ENCODE assay signal across 8 cellular contexts in genomic region chr12:52873832-52874572, GRCh38. TPM values are rescaled to one million over a fixed set of nuclear protein-coding genes. Genes with fewer than 3 reads are reported as not detected.
A peak's percentile ranks its signal among the peaks of the same experiment; 100 is the strongest.
DNase-seq lines count a peak whose midpoint lies in the region; ATAC-seq, FAIRE-seq and TF ChIP-seq lines count a peak whose summit lies in the region.
"Had no signal": no experiment of that assay in that cellular context is flagged by ENCODE, and none has a peak within 500 bp of the region (broad histone marks: within the 10 kb centered on the region; RNA-seq: fewer than 3 reads in every experiment).

No MANE protein-coding gene starts in this region.

- peak overlapping the region; percentile 71 for H3K27ac ChIP-seq in lung (ENCODE audit: low read depth in 1 of 2, low read length in 1 of 2)

- H3K36me3 ChIP-seq in lung (ENCODE audit: control insufficient read depth in 2 of 2, insufficient read depth in 2 of 2, low read length in 2 of 2), result no peaks in the 10 kb centered on the region

- H3K4me1 ChIP-seq in lung (ENCODE audit: control insufficient read depth in 2 of 2, insufficient read depth in 2 of 2, low read length in 2 of 2), result peaks cover 3 to 4% of the 10 kb centered on the region in 2 donors

- DNase-seq in GM19239 (ENCODE audit: insufficient read length, low spot score), result peak; percentile 39
- DNase-seq in NCI-H1436 treated with DMSO at 0.1 percent for 48 hours (lab: John Stamatoyannopoulos, UW), result peak; percentile 14
- peak; percentile 61 for DNase-seq in activated CD4-positive, alpha-beta T cell treated with anti-CD3 and anti-CD28 coated beads, Interleukin-2, amount 50 U/mL, for 1 hour
- DNase-seq in effector CD4-positive, alpha-beta T cell, result peak; percentile 28
- DNase-seq in lung (ENCODE audit: low spot score), result peak; percentile 79
- peak; percentile 26 for DNase-seq in stimulated activated CD8-positive, alpha-beta memory T cell treated with anti-CD3 and anti-CD28 coated beads, Interleukin-15, amount 100 ng/mL, for 24 hours (ENCODE audit: low read depth)

- no peak for TF ChIP-seq CTCF in lung (IDR thresholded peaks at IDR 0.05; ENCODE audit: control extremely low read depth, extremely low read depth)

- no peak overlapping the region for H3K4me3 ChIP-seq in lung

- WGBS in lung, 2 donors, result 1% methylated on average over 41 to 55 of the region's 55 CpGs

- no peaks in the 10 kb centered on the region for H3K27me3 ChIP-seq in lung (ENCODE audit: control insufficient read depth, insufficient read depth)

- FAIRE-seq in GM19239 (lab: Jason Lieb, UNC), result no peak
- FAIRE-seq: colon had no signal

- ATAC-seq in lung (ENCODE audit: insufficient read depth, low FRiP score) (peak; percentile 68), GM21423 (IDR thresholded peaks at IDR 0.05; ENCODE audit: unreplicated experiment) (no peak)

- H3K9me3 ChIP-seq in lung (ENCODE audit: control insufficient read depth in 2 of 2, insufficient read depth in 1 of 2, low read length in 1 of 2), result no peaks in the 10 kb centered on the region

RNA-seq across cellular contexts. Expression of gene KRT78, which starts 25.2 kb away (rescaled TPM):
- not detected for total RNA-seq in lung
- under 1 TPM; 0.02 to 0.65 TPM for polyA plus RNA-seq in lung

RNA-seq across cellular contexts. Expression of gene KRT8, which starts 30.9 kb away (rescaled TPM):
- 100 to 1,000 TPM; 150 to 639 TPM for total RNA-seq in lung
- 100 to 1,000 TPM; 425 to 538 TPM for polyA plus RNA-seq in lung

RNA-seq across cellular contexts. Expression of gene KRT79, which starts 39.9 kb away (rescaled TPM):
- total RNA-seq in lung, result under 1 TPM in 1 of 2 donors, not detected in 1; 0.12 TPM
- polyA plus RNA-seq in lung, result 1 to 10 TPM in 1 of 2 donors, under 1 TPM in 1; 0.02 to 1.5 TPM

Comparison
In these comparisons a context has a peak if more than half of its experiments do, and no peak if none do; other contexts are left out.
1. DNase-seq: peak in every context shown above with its lines; median percentile 79 in lung; 61 in activated CD4-positive, alpha-beta T cell treated with anti-CD3 and anti-CD28 coated beads, Interleukin-2, amount 50 U/mL, for 1 hour; 39 in GM19239; 28 in effector CD4-positive, alpha-beta T cell; 26 in stimulated activated CD8-positive, alpha-beta memory T cell treated with anti-CD3 and anti-CD28 coated beads, Interleukin-15, amount 100 ng/mL, for 24 hours; 14 in NCI-H1436 treated with DMSO at 0.1 percent for 48 hours.